10 cellular contexts compared by ENCODE assay signal in the genomic region with DNA sequence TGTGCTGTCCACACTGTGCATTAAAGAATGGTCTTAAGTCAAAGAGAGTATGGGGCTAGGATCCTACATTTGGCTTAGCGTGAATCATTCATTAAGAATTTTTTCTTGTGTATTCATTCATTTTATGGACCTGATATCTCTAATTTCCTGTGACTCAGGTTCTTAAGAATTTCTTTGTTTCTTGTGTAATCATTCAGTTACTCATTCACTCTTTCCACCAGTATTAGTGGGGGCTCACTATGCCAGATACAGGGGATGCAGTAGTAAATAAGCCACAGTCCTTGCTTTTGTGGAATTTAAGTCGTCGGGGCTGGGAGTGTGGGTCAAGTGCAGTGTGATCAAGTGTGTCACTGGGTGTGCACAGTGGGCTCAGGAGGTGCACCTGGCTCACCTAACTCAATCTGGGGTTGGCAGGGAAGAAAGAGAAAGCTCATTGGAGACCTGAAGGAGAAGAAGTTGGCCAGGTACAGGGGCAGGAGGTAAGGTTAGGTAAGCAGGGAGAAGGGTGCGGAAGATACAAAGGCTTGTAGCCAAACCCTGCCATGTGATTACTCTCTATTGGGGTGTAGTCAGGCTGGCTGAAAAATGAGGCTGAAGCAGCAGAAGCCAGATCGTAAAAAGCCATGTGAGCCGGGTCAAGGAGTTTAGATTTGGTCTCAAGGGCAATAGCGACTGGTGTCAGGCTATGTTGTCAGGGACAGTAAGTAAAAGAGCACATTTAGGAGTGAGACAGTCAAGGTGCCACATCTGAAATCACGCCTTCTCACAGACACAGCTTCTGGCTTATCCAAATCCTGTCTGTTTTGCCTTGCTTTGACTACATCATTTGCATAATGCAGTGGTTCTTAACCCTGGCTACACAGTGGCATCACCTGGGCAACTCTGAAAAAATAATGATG.
DNase-seq lines count a peak whose midpoint lies in the region; ATAC-seq lines count a peak whose summit lies in the region.
"Had no signal": no experiment of that assay in that cellular context is flagged by ENCODE, and none has a peak within 500 bp of the region (broad histone marks: within the 10 kb centered on the region; RNA-seq: fewer than 3 reads in every experiment).

No MANE protein-coding gene starts in this region.

- no peaks in the 10 kb centered on the region for H3K27me3 ChIP-seq in ACC112 (ENCODE audit: insufficient read depth, low read length)

- DNase-seq in amniotic epithelial cell (ENCODE audit: low read depth) (peak; percentile 97), kidney glomerular epithelial cell (lab: John Stamatoyannopoulos, UW) (peak; percentile 98), NCI-H2171 (lab: John Stamatoyannopoulos, UW) (no peak), T-helper 9 cell (no peak), OCI-M2 (lab: John Stamatoyannopoulos, UW; ENCODE audit: unreplicated experiment) (no peak), NCI-H2196 treated with DMSO at 0.1 percent for 48 hours (lab: John Stamatoyannopoulos, UW; ENCODE audit: unreplicated experiment) (no peak)
- DNase-seq: activated B cell treated with CpG ODN at 0.5 μM for 24 hours, substantia nigra had no signal

- no peaks in the 10 kb centered on the region for H3K79me2 ChIP-seq in ACC112 (ENCODE audit: control insufficient read depth, insufficient read depth, low read length, unreplicated experiment)

- peaks cover 63% of the 10 kb centered on the region for H3K4me1 ChIP-seq in ACC112 (ENCODE audit: control insufficient read depth, insufficient read depth, low read length, unreplicated experiment)

- peak; percentile 48 for ATAC-seq in HG02610 (IDR thresholded peaks at IDR 0.05; ENCODE audit: unreplicated experiment)

- no peak overlapping the region for H2AFZ ChIP-seq in ACC112 (ENCODE audit: low read length, unreplicated experiment)

- peaks cover 4% of the 10 kb centered on the region; the same call in 1 of the 2 replicates for H3K36me3 ChIP-seq in ACC112 (ENCODE audit: insufficient read depth, low read length)

- peak overlapping the region; percentile 8; the same call in 1 of the 2 replicates for H3K4me3 ChIP-seq in ACC112 (ENCODE audit: low read depth, low read length)

- peak overlapping the region; percentile 67 for H3K27ac ChIP-seq in ACC112 (ENCODE audit: low read depth, low read length)

Comparison
In these comparisons a context has a peak if more than half of its experiments do, and no peak if none do; other contexts are left out.
1. DNase-seq: peak in amniotic epithelial cell (single experiment) and kidney glomerular epithelial cell (single experiment); none in NCI-H2171 (single experiment), T-helper 9 cell (single experiment), OCI-M2 (single experiment) and NCI-H2196 treated with DMSO at 0.1 percent for 48 hours (single experiment).